Comparison of ENCODE assay signal across 29 cellular contexts in the genomic region with DNA sequence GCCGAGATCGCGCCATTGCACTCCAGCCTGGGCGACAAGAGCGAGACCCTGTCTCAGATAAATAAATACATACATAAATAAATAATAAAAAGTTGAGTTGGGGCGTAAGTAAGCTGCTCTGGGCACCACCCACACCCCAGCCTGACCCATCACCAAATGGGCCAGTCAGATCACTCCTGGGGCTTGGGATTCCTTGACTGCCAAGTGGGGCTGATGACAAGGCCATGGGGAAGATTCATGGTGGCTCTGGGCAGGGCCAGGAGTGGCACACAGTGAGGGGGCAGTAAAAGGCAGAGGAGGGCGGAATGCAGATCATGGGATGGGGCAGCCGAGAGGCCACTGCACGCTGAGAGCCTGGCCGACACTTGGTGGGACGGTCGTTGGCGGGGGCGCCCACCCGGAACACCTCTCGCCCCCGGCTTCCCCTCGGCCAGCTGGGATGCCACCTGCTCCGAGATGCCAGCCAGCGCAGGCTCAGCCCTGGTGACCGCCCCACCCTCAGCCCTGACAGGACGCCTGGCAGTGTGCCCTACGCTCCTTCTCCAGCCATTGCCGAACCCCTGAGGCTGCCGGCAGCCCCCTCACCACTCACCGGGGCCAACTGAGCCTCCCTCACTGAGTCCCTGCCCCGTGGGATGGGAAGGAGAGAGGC. TPM values are rescaled to one million over a fixed set of nuclear protein-coding genes. Genes with fewer than 3 reads are reported as not detected.
A peak's percentile ranks its signal among the peaks of the same experiment; 100 is the strongest.
DNase-seq lines count a peak whose midpoint lies in the region; ATAC-seq and TF ChIP-seq lines count a peak whose summit lies in the region.
"Had no signal": no experiment of that assay in that cellular context is flagged by ENCODE, and none has a peak within 500 bp of the region (broad histone marks: within the 10 kb centered on the region; RNA-seq: fewer than 3 reads in every experiment).

No MANE protein-coding gene starts in this region.

- H3K9ac ChIP-seq in neuronal stem cell (ENCODE audit: low read depth, low read length, poor library complexity) = no peak overlapping the region
- H3K9ac ChIP-seq: BLaER1 treated with 17β-estradiol and CSF1 and Interleukin-3, amounts not matched to agents 10 nM and 100 nM had no signal

- no peak overlapping the region for H2BK5ac ChIP-seq in neuronal stem cell (ENCODE audit: low read length)

- H2AK5ac ChIP-seq in neuronal stem cell (ENCODE audit: low read depth, low read length) = no peak overlapping the region

- POLR2A ChIA-PET in HEK293 (lab: Yijun Ruan, JAX) = no interaction called here

- CTCF ChIA-PET in HEK293 (lab: Yijun Ruan, JAX) = interaction anchor here (0.9 to 2.1 kb wide), 5 partner anchors 12 to 126 kb away, joined by 3 to 12 read pairs (median 3); no protein-coding TSS in a partner anchor

- H3K27me3 ChIP-seq in neuronal stem cell (ENCODE audit: control insufficient read depth in 3 of 3, insufficient read depth in 3 of 3, low read depth in 1 of 3, low read length in 3 of 3) = no peaks in the 10 kb centered on the region
- H3K27me3 ChIP-seq: BLaER1 treated with 17β-estradiol and CSF1 and Interleukin-3, amounts not matched to agents 10 nM and 100 nM; SJSA1 had no signal

- no CpG with 5 or more reads among the region's 27 CpGs for WGBS in neuronal stem cell (ENCODE audit: extremely low coverage in 2 of 2, insufficient read length in 2 of 2, insufficient replicate concordance in 1 of 2), 2 donors

- no peak overlapping the region for H3K27ac ChIP-seq in HEK293 (ENCODE audit: extremely low read depth, low read depth, low read length)
- no peak overlapping the region for H3K27ac ChIP-seq in neuronal stem cell (replicated peaks; ENCODE audit: low read length)
- H3K27ac ChIP-seq: BLaER1 treated with 17β-estradiol and CSF1 and Interleukin-3, amounts not matched to agents 10 nM and 100 nM; PC-9; SJSA1 had no signal

- no peak overlapping the region for H2BK120ac ChIP-seq in neuronal stem cell (ENCODE audit: low read depth, low read length)

- H3K9me3 ChIP-seq in HEK293 (ENCODE audit: control insufficient read depth, insufficient read depth, low read depth, low read length) = no peaks in the 10 kb centered on the region
- H3K9me3 ChIP-seq in neuronal stem cell (replicated peaks in 1 of 2; ENCODE audit: control insufficient read depth in 2 of 2, insufficient read depth in 1 of 2, low read depth in 1 of 2, low read length in 2 of 2) = no peaks in the 10 kb centered on the region
- no peaks in the 10 kb centered on the region for H3K9me3 ChIP-seq in mucosa of descending colon
- H3K9me3 ChIP-seq: BLaER1 treated with 17β-estradiol and CSF1 and Interleukin-3, amounts not matched to agents 10 nM and 100 nM; SJSA1 had no signal

- H3K4me3 ChIP-seq in HEK293 (ENCODE audit: low read depth, low read length) (no peak overlapping the region), neuronal stem cell (ENCODE audit: low read length in 2 of 2) (no peak overlapping the region), mucosa of descending colon (no peak overlapping the region)
- H3K4me3 ChIP-seq: BLaER1 treated with 17β-estradiol and CSF1 and Interleukin-3, amounts not matched to agents 10 nM and 100 nM; PC-9; SJSA1 had no signal

- H2BK15ac ChIP-seq in neuronal stem cell (ENCODE audit: low read length) = no peak overlapping the region

- no peak overlapping the region for H3K23ac ChIP-seq in neuronal stem cell (ENCODE audit: low read depth, low read length, poor library complexity)

- H2BK12ac ChIP-seq in neuronal stem cell (ENCODE audit: low read length) = no peak overlapping the region

- H3K36me3 ChIP-seq in HEK293 (ENCODE audit: control insufficient read depth in 2 of 2, insufficient read depth in 1 of 2, low read length in 2 of 2) (peaks cover 5 to 26% of the 10 kb centered on the region in 2 experiments; a peak in 2 of 3 replicates), neuronal stem cell (replicated peaks in 1 of 2; ENCODE audit: control insufficient read depth in 2 of 2, insufficient read depth in 2 of 2, low read length in 2 of 2) (peaks cover 22 to 50% of the 10 kb centered on the region in 2 donors), mucosa of descending colon (ENCODE audit: low read depth) (no peaks in the 10 kb centered on the region)

- no peak for TF ChIP-seq CTCF in HEK293 (tag by site-specific recombination; IDR thresholded peaks at IDR 0.05)
- TF ChIP-seq CTCF in mucosa of descending colon (IDR thresholded peaks at IDR 0.05) = no peak

- H2AFZ ChIP-seq in neuronal stem cell (ENCODE audit: low read length) = no peak overlapping the region
- H2AFZ ChIP-seq: PC-9 had no signal

- H3K14ac ChIP-seq in neuronal stem cell (ENCODE audit: low read length) = no peak overlapping the region

- no peak overlapping the region for H3K4me2 ChIP-seq in neuronal stem cell (ENCODE audit: insufficient read depth, low read length, poor library complexity, severe bottlenecking)
- H3K4me2 ChIP-seq: BLaER1 treated with 17β-estradiol and CSF1 and Interleukin-3, amounts not matched to agents 10 nM and 100 nM; PC-9 had no signal

- H3K4me1 ChIP-seq in HEK293 (ENCODE audit: control insufficient read depth, insufficient read depth, low read length) (no peaks in the 10 kb centered on the region), neuronal stem cell (ENCODE audit: control insufficient read depth in 2 of 2, insufficient read depth in 1 of 2, low read depth in 1 of 2, low read length in 2 of 2) (no peaks in the 10 kb centered on the region), mucosa of descending colon (ENCODE audit: low read depth) (no peaks in the 10 kb centered on the region)
- H3K4me1 ChIP-seq: BLaER1 treated with 17β-estradiol and CSF1 and Interleukin-3, amounts not matched to agents 10 nM and 100 nM; SJSA1 had no signal

- no peak for ATAC-seq in mucosa of descending colon
- no peak for ATAC-seq in left cardiac atrium
- ATAC-seq: HCT116, HepG2 had no signal

- peak; percentile 85 for DNase-seq in DMS 273 (lab: John Stamatoyannopoulos, UW; ENCODE audit: unreplicated experiment)
- peak; percentile 80 for DNase-seq in cerebellar cortex (ENCODE audit: low spot score)
- DNase-seq in neuronal stem cell (ENCODE audit: low spot score) = no peak
- no peak for DNase-seq in mucosa of descending colon
- DNase-seq in left cardiac atrium = no peak
- no peak for DNase-seq in NK-92 treated with Interleukin-12 subunit alpha and Interleukin-12 subunit beta, amount 100 ng/mL, for 24 hours (lab: John Stamatoyannopoulos, UW)
- DNase-seq: CD4-positive, alpha-beta T cell; DMS79; EL; GF-D8; Kasumi-1; MV-4-11; NCI-H1105 treated with DMSO at 0.1 percent for 48 hours; NCI-H146; NCI-H2029 treated with DMSO at 0.1 percent for 48 hours; NCI-H446 treated with DMSO at 0.1 percent for 48 hours; NCI-H526; NCI-H82; PC-9; Right ventricle myocardium superior; RPMI8226 had no signal

- H3K18ac ChIP-seq in neuronal stem cell (ENCODE audit: low read length) = no peak overlapping the region

- intact Hi-C loops in mucosa of descending colon (cut with DNase I, micrococcal nuclease) (loop anchor here in 1 of 2 donors (10.0 kb wide), 1 partner anchor 80 kb away; a partner anchor contains a TSS), left cardiac atrium (cut with DNase I) (no loop called here)

- H4K8ac ChIP-seq in neuronal stem cell (ENCODE audit: low read depth, low read length) = peak overlapping the region; percentile 43

- no peak overlapping the region for H3K4ac ChIP-seq in neuronal stem cell (ENCODE audit: low read length)

- no peak overlapping the region for H4K91ac ChIP-seq in neuronal stem cell (ENCODE audit: low read depth, low read length, poor library complexity)

- H3K79me1 ChIP-seq in neuronal stem cell (ENCODE audit: low read depth, low read length) = no peaks in the 10 kb centered on the region

TF ChIP-seq in HEK293, 187 proteins besides CTCF, POLR2A, EP300 and RAD21:
- TF ChIP-seq ZNF324 (tag by site-specific recombination; IDR thresholded peaks at IDR 0.05) = no peak
- TF ChIP-seq ZNF777 (tag by site-specific recombination; IDR thresholded peaks at IDR 0.05; ENCODE audit: borderline replicate concordance) = no peak
- TF ChIP-seq, protein P1, sequence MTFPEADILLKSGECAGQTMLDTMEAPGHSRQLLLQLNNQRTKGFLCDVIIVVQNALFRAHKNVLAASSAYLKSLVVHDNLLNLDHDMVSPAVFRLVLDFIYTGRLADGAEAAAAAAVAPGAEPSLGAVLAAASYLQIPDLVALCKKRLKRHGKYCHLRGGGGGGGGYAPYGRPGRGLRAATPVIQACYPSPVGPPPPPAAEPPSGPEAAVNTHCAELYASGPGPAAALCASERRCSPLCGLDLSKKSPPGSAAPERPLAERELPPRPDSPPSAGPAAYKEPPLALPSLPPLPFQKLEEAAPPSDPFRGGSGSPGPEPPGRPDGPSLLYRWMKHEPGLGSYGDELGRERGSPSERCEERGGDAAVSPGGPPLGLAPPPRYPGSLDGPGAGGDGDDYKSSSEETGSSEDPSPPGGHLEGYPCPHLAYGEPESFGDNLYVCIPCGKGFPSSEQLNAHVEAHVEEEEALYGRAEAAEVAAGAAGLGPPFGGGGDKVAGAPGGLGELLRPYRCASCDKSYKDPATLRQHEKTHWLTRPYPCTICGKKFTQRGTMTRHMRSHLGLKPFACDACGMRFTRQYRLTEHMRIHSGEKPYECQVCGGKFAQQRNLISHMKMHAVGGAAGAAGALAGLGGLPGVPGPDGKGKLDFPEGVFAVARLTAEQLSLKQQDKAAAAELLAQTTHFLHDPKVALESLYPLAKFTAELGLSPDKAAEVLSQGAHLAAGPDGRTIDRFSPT (tag by site-specific recombination; IDR thresholded peaks at IDR 0.05) = no peak
- peak; percentile 31; the same call in 1 of the 2 replicates for TF ChIP-seq ZFHX2 (tag by site-specific recombination; conservative IDR thresholded peaks at IDR 0.05)
- TF ChIP-seq EGR2 (tag by site-specific recombination; IDR thresholded peaks at IDR 0.05; ENCODE audit: low read depth) = peak; percentile 63

RNA-seq across cellular contexts. Expression of a gene that starts 10.9 kb away (rescaled TPM):
- polyA plus RNA-seq in neuronal stem cell (2013, experiment 1 of 2) = 8.3 TPM
- 7.7 TPM for polyA plus RNA-seq in neuronal stem cell (2013, experiment 2 of 2)
- 10 to 100 TPM; 10.4 to 13.5 (median 10.9) TPM for total RNA-seq in mucosa of descending colon
- total RNA-seq in left cardiac atrium = 1 to 10 TPM; 3.7 to 4.9 TPM

RNA-seq across cellular contexts. Expression of a gene that starts 13.9 kb away (rescaled TPM):
- 0.98 TPM for polyA plus RNA-seq in neuronal stem cell (2013, experiment 1 of 2)
- 0.86 TPM for polyA plus RNA-seq in neuronal stem cell (2013, experiment 2 of 2)
- total RNA-seq in mucosa of descending colon = 1 to 10 TPM in 1 of 3 donors, under 1 TPM in 1, not detected in 1; 0.51 to 2.5 TPM
- total RNA-seq in left cardiac atrium = under 1 TPM; 0.24 to 0.50 TPM
- total RNA-seq: HepG2, HT1080, M059J, PC-9 had no signal
- polyA plus RNA-seq: AG04450 had no signal

RNA-seq across cellular contexts. Expression of a gene that starts 34.2 kb away (rescaled TPM):
- 30.6 TPM for polyA plus RNA-seq in neuronal stem cell (2013, experiment 1 of 2)
- 28.7 TPM for polyA plus RNA-seq in neuronal stem cell (2013, experiment 2 of 2)
- total RNA-seq in mucosa of descending colon (10 to 100 TPM; 57.9 to 69.6 (median 59.1) TPM), left cardiac atrium (100 to 1,000 TPM in 1 of 2 donors, 10 to 100 TPM in 1; 99.4 to 105 TPM)

RNA-seq across cellular contexts. Expression of a gene that starts 43.9 kb away (rescaled TPM):
- 24.1 TPM for polyA plus RNA-seq in neuronal stem cell (2013, experiment 1 of 2)
- polyA plus RNA-seq in neuronal stem cell (2013, experiment 2 of 2) = 22.1 TPM
- total RNA-seq in mucosa of descending colon (1,000 to 10,000 TPM in 1 of 3 donors, 10 to 100 TPM in 2; 19.3 to 1,130 (median 71.6) TPM), left cardiac atrium (100 to 1,000 TPM; 159 to 208 TPM)
- total RNA-seq: CD4-positive, alpha-beta T cell had no signal

RNA-seq across cellular contexts. Expression of a gene that starts 59.3 kb away (rescaled TPM):
- polyA plus RNA-seq in neuronal stem cell (2013, experiment 1 of 2) = 199 TPM
- 201 TPM for polyA plus RNA-seq in neuronal stem cell (2013, experiment 2 of 2)
- total RNA-seq in mucosa of descending colon (100 to 1,000 TPM; 249 to 337 (median 302) TPM), left cardiac atrium (100 to 1,000 TPM; 132 to 139 TPM)

Comparison
In these comparisons a context has a peak if more than half of its experiments do, and no peak if none do; other contexts are left out.
1. DNase-seq: peak in DMS 273 (single experiment) and cerebellar cortex (single experiment); none in neuronal stem cell (single experiment), mucosa of descending colon (0 of 3), left cardiac atrium (single experiment) and NK-92 treated with Interleukin-12 subunit alpha and Interleukin-12 subunit beta, amount 100 ng/mL, for 24 hours (single experiment).